In genomic region chr1:101371259-101371658, GRCh38 we compare ENCODE assay signal across 9 cellular contexts.
DNase-seq lines count a peak whose midpoint lies in the region; ATAC-seq and TF ChIP-seq lines count a peak whose summit lies in the region.
"Had no signal": no experiment of that assay in that cellular context is flagged by ENCODE, and none has a peak within 500 bp of the region (broad histone marks: within the 10 kb centered on the region; RNA-seq: fewer than 3 reads in every experiment).

No MANE protein-coding gene starts in this region.

- H3K27ac ChIP-seq in DND-41 (ENCODE audit: low read length) (peak overlapping the region; percentile 87), left ventricle myocardium inferior (replicated peaks) (no peak overlapping the region)

- ATAC-seq in DND-41 (ENCODE audit: insufficient read depth, low read depth), result peak; percentile 92
- peak; percentile 93 for ATAC-seq in GM19452 (IDR thresholded peaks at IDR 0.05; ENCODE audit: unreplicated experiment)
- peak; percentile 95 for ATAC-seq in HG03354 (IDR thresholded peaks at IDR 0.05; ENCODE audit: poor library complexity, severe bottlenecking, unreplicated experiment)

- DNase-seq in DND-41 (peak; percentile 59), astrocyte of the hippocampus (ENCODE audit: low read depth, low spot score) (peak; percentile 43), left ventricle myocardium inferior (no peak), NCI-H1436 (lab: John Stamatoyannopoulos, UW) (no peak), midbrain (lab: John Stamatoyannopoulos, UW) (no peak), osteocyte (ENCODE audit: extremely low spot score, unreplicated experiment) (no peak)

- no peaks in the 10 kb centered on the region for H3K36me3 ChIP-seq in DND-41 (ENCODE audit: insufficient read depth, low read length)
- no peaks in the 10 kb centered on the region for H3K36me3 ChIP-seq in left ventricle myocardium inferior

- H3K4me3 ChIP-seq in DND-41 (ENCODE audit: low read depth in 1 of 2, low read length in 2 of 2) (no peak overlapping the region), left ventricle myocardium inferior (no peak overlapping the region)

- H3K9me3 Mint-ChIP-seq in osteocyte (ENCODE audit: unreplicated experiment), result peaks cover 9% of the 10 kb centered on the region

- TF ChIP-seq CTCF in DND-41 (IDR thresholded peaks at IDR 0.05; ENCODE audit: borderline replicate concordance, extremely low read depth, low read length, poor library complexity, severe bottlenecking), result no peak
- TF ChIP-seq CTCF in left ventricle myocardium inferior (IDR thresholded peaks at IDR 0.05; ENCODE audit: borderline replicate concordance), result no peak
- TF ChIP-seq CTCF in osteocyte (IDR thresholded peaks at IDR 0.05), result no peak

- H3K4me1 ChIP-seq in DND-41 (ENCODE audit: insufficient read depth, low read length) (peaks cover 34% of the 10 kb centered on the region), left ventricle myocardium inferior (peaks cover 5% of the 10 kb centered on the region)

- no peaks in the 10 kb centered on the region for H3K9me3 ChIP-seq in DND-41 (ENCODE audit: insufficient read depth, low read length, severe bottlenecking)
- H3K9me3 ChIP-seq in left ventricle myocardium inferior (replicated peaks), result peaks cover 16% of the 10 kb centered on the region

- H3K27me3 Mint-ChIP-seq in osteocyte (ENCODE audit: unreplicated experiment), result no peaks in the 10 kb centered on the region
- H3K27me3 Mint-ChIP-seq: dendritic cell treated with granulocyte-macrophage colony-stimulating factor and Interleukin-4, amounts not matched to agents 40 ng/mL and 50 ng/mL, for 4 days had no signal

- intact Hi-C loops in left ventricle myocardium inferior (cut with micrococcal nuclease), result no loop called here

- no peaks in the 10 kb centered on the region for H4K20me1 ChIP-seq in DND-41 (ENCODE audit: insufficient read depth, low read length)

- H2AFZ ChIP-seq in DND-41 (ENCODE audit: low read depth, low read length), result peak overlapping the region; percentile 21

- H3K9ac ChIP-seq in DND-41 (ENCODE audit: low read depth, low read length), result peak overlapping the region; percentile 32; the same call in 1 of the 2 replicates

- no peak overlapping the region for H3K27ac Mint-ChIP-seq in osteocyte (ENCODE audit: unreplicated experiment)
- H3K27ac Mint-ChIP-seq: dendritic cell treated with granulocyte-macrophage colony-stimulating factor and Interleukin-4, amounts not matched to agents 40 ng/mL and 50 ng/mL, for 4 days had no signal

- 0 out of 2 replicates have a peak overlapping the region, but pooled peaks have one; percentile 8 for H3K4me2 ChIP-seq in DND-41 (ENCODE audit: insufficient read depth, low read length)

- H3K79me2 ChIP-seq in DND-41 (ENCODE audit: insufficient read depth, low read length), result no peaks in the 10 kb centered on the region

- no peak overlapping the region for H3K4me3 Mint-ChIP-seq in osteocyte (ENCODE audit: unreplicated experiment)
- H3K4me3 Mint-ChIP-seq: dendritic cell treated with granulocyte-macrophage colony-stimulating factor and Interleukin-4, amounts not matched to agents 40 ng/mL and 50 ng/mL, for 4 days had no signal

- H3K36me3 Mint-ChIP-seq in osteocyte (ENCODE audit: unreplicated experiment), result no peaks in the 10 kb centered on the region

- H3K27me3 ChIP-seq in DND-41 (ENCODE audit: insufficient read depth, low read length, poor library complexity) (no peaks in the 10 kb centered on the region), left ventricle myocardium inferior (ENCODE audit: low read depth) (no peaks in the 10 kb centered on the region)

- H3K4me1 Mint-ChIP-seq in osteocyte (ENCODE audit: unreplicated experiment), result peaks cover 8% of the 10 kb centered on the region

Comparison
In these comparisons a context has a peak if more than half of its experiments do, and no peak if none do; other contexts are left out.
1. DNase-seq: peak in DND-41 (single experiment) and astrocyte of the hippocampus (single experiment); none in left ventricle myocardium inferior (single experiment), NCI-H1436 (single experiment), midbrain (single experiment) and osteocyte (single experiment).
2. Peak in every context shown above with its lines, with median percentiles within 50 percentile points of each other: ATAC-seq.